ENCODE assay signal across 12 cellular contexts in genomic region chr22:26893034-26893710, GRCh38.
DNase-seq lines count a peak whose midpoint lies in the region; ATAC-seq and TF ChIP-seq lines count a peak whose summit lies in the region.
"Had no signal": no experiment of that assay in that cellular context is flagged by ENCODE, and none has a peak within 500 bp of the region (broad histone marks: within the 10 kb centered on the region; RNA-seq: fewer than 3 reads in every experiment).

No MANE protein-coding gene starts in this region.

- H3K36me3 ChIP-seq in HEK293 (ENCODE audit: control insufficient read depth in 2 of 2, insufficient read depth in 1 of 2, low read length in 2 of 2) (no peaks in the 10 kb centered on the region), endodermal cell (ENCODE audit: control insufficient read depth, insufficient read depth, low read length) (no peaks in the 10 kb centered on the region), subcutaneous abdominal adipose tissue (ENCODE audit: control insufficient read depth in 5 of 5, insufficient read depth in 5 of 5, low read length in 5 of 5) (no peaks in the 10 kb centered on the region)
- H3K36me3 ChIP-seq: brain microvascular endothelial cell, spleen had no signal

- H3K27me3 Mint-ChIP-seq in endodermal cell (ENCODE audit: insufficient read depth): peaks cover 7% of the 10 kb centered on the region
- H3K27me3 Mint-ChIP-seq in activated CD4-positive, alpha-beta T cell treated with anti-CD3 and anti-CD28 coated beads, Interleukin-2, amount 10 ng/mL, durations not matched to agents 7 days and 5 days: peaks cover 2% of the 10 kb centered on the region

- H3K36me3 Mint-ChIP-seq in endodermal cell (ENCODE audit: low read depth): no peaks in the 10 kb centered on the region
- H3K36me3 Mint-ChIP-seq in activated CD4-positive, alpha-beta T cell treated with anti-CD3 and anti-CD28 coated beads, Interleukin-2, amount 10 ng/mL, durations not matched to agents 7 days and 5 days (ENCODE audit: low read depth): no peaks in the 10 kb centered on the region

- H3K4me1 ChIP-seq in HEK293 (ENCODE audit: control insufficient read depth, insufficient read depth, low read length) (peaks cover 12% of the 10 kb centered on the region), endodermal cell (ENCODE audit: control insufficient read depth, insufficient read depth, low read length) (peaks cover 14% of the 10 kb centered on the region), subcutaneous abdominal adipose tissue (ENCODE audit: control insufficient read depth in 5 of 5, insufficient read depth in 5 of 5, low read length in 5 of 5) (peaks cover 0 to 25% (median 23%) of the 10 kb centered on the region in 5 donors)

- H3K9me3 ChIP-seq in HEK293 (ENCODE audit: control insufficient read depth, insufficient read depth, low read depth, low read length) (no peaks in the 10 kb centered on the region; the same call in 1 of the 2 replicates), endodermal cell (ENCODE audit: control insufficient read depth, low read length) (no peaks in the 10 kb centered on the region), subcutaneous abdominal adipose tissue (ENCODE audit: control insufficient read depth in 5 of 5, low read length in 5 of 5) (no peaks in the 10 kb centered on the region)
- H3K9me3 ChIP-seq: spleen had no signal

- no peak for TF ChIP-seq CTCF in HEK293 (tag by site-specific recombination; IDR thresholded peaks at IDR 0.05)
- no peak for TF ChIP-seq CTCF in endodermal cell (conservative IDR thresholded peaks at IDR 0.05)

- POLR2A ChIA-PET in HEK293 (lab: Yijun Ruan, JAX): no interaction called here
- POLR2A ChIA-PET in activated CD4-positive, alpha-beta T cell treated with anti-CD3 and anti-CD28 coated beads, Interleukin-2, amount 10 ng/mL, durations not matched to agents 7 days and 5 days (lab: Charles Lee): no interaction called here

- DNase-seq in NCI-H2171 treated with DMSO at 0.1 percent for 48 hours (lab: John Stamatoyannopoulos, UW) (peak; percentile 90), endodermal cell (peak; percentile 66)
- no peak for DNase-seq in activated CD4-positive, alpha-beta T cell treated with anti-CD3 and anti-CD28 coated beads, Interleukin-2, amount 10 ng/mL, durations not matched to agents 7 days and 5 days
- DNase-seq: brain microvascular endothelial cell; spleen; stimulated activated CD8-positive, alpha-beta memory T cell treated with anti-CD3 and anti-CD28 coated beads, Interleukin-4, amount 100 ng/mL, for 48 hours had no signal

- H3K4me3 ChIP-seq in HEK293 (ENCODE audit: low read depth, low read length) (no peak overlapping the region), endodermal cell (ENCODE audit: low read length) (no peak overlapping the region), subcutaneous abdominal adipose tissue (ENCODE audit: low read depth in 1 of 5, low read length in 5 of 5) (no peak overlapping the region)
- H3K4me3 ChIP-seq: spleen had no signal

- no peak overlapping the region for H3K27ac ChIP-seq in HEK293 (ENCODE audit: extremely low read depth, low read depth, low read length)
- H3K27ac ChIP-seq in endodermal cell (ENCODE audit: low read depth, low read length): peak overlapping the region; percentile 13
- H3K27ac ChIP-seq in subcutaneous abdominal adipose tissue (ENCODE audit: low read depth, low read length): peak overlapping the region; percentile 78
- H3K27ac ChIP-seq: epithelial cell of prostate, HL-60, spleen had no signal

- no peak overlapping the region for H3K27ac Mint-ChIP-seq in endodermal cell
- no peak overlapping the region for H3K27ac Mint-ChIP-seq in activated CD4-positive, alpha-beta T cell treated with anti-CD3 and anti-CD28 coated beads, Interleukin-2, amount 10 ng/mL, durations not matched to agents 7 days and 5 days

- whole genome bisulfite sequencing in endodermal cell (ENCODE audit: insufficient coverage in 1 of 2, insufficient read length in 1 of 2), 2 experiments: 65 to 76% methylated on average over 12 to 16 of the region's 16 CpGs

- no peaks in the 10 kb centered on the region for H3K9me3 Mint-ChIP-seq in endodermal cell
- H3K9me3 Mint-ChIP-seq in activated CD4-positive, alpha-beta T cell treated with anti-CD3 and anti-CD28 coated beads, Interleukin-2, amount 10 ng/mL, durations not matched to agents 7 days and 5 days: no peaks in the 10 kb centered on the region

- CTCF ChIA-PET in HEK293 (lab: Yijun Ruan, JAX): interaction anchor here (1.0 to 1.3 kb wide), 2 partner anchors 11 to 54 kb away, joined by 3 read pairs; no protein-coding TSS in a partner anchor
- CTCF ChIA-PET in activated CD4-positive, alpha-beta T cell treated with anti-CD3 and anti-CD28 coated beads, Interleukin-2, amount 10 ng/mL, durations not matched to agents 7 days and 5 days (lab: Charles Lee): no interaction called here

- H3K4me1 Mint-ChIP-seq in endodermal cell: peaks cover 34% of the 10 kb centered on the region
- peaks cover 6% of the 10 kb centered on the region for H3K4me1 Mint-ChIP-seq in activated CD4-positive, alpha-beta T cell treated with anti-CD3 and anti-CD28 coated beads, Interleukin-2, amount 10 ng/mL, durations not matched to agents 7 days and 5 days

- no peak overlapping the region for H3K4me3 Mint-ChIP-seq in endodermal cell
- H3K4me3 Mint-ChIP-seq in activated CD4-positive, alpha-beta T cell treated with anti-CD3 and anti-CD28 coated beads, Interleukin-2, amount 10 ng/mL, durations not matched to agents 7 days and 5 days: no peak overlapping the region

- H3K9ac ChIP-seq in endodermal cell (ENCODE audit: extremely low read depth, low read length, poor library complexity, severe bottlenecking) (no peak overlapping the region), subcutaneous abdominal adipose tissue (ENCODE audit: low read length in 5 of 5) (no peak overlapping the region)

- H3K27me3 ChIP-seq in endodermal cell (ENCODE audit: control insufficient read depth, insufficient read depth, low read length, poor library complexity, severe bottlenecking): no peaks in the 10 kb centered on the region
- H3K27me3 ChIP-seq in subcutaneous abdominal adipose tissue (ENCODE audit: control insufficient read depth in 5 of 5, insufficient read depth in 4 of 5, low read length in 5 of 5): no peaks in the 10 kb centered on the region
- H3K27me3 ChIP-seq: brain microvascular endothelial cell had no signal

- ATAC-seq in HG03135 (IDR thresholded peaks at IDR 0.05; ENCODE audit: unreplicated experiment) (no peak), HG02981 (IDR thresholded peaks at IDR 0.05; ENCODE audit: unreplicated experiment) (no peak)

TF ChIP-seq in HEK293, 187 proteins besides CTCF, POLR2A, EP300 and RAD21:
- TF ChIP-seq SP7 (tag by site-specific recombination; IDR thresholded peaks at IDR 0.05) (peak; percentile 96), ZNF571 (tag by site-specific recombination; IDR thresholded peaks at IDR 0.05) (no peak), GLIS1 (tag by site-specific recombination; IDR thresholded peaks at IDR 0.05) (peak; percentile 58), ZNF335 (tag by site-specific recombination; conservative IDR thresholded peaks at IDR 0.05) (peak; percentile 29; the same call in 1 of the 2 replicates), KLF16 (tag by site-specific recombination; IDR thresholded peaks at IDR 0.05) (no peak)
